1 cellular context compared by ENCODE assay signal in the genomic region with DNA sequence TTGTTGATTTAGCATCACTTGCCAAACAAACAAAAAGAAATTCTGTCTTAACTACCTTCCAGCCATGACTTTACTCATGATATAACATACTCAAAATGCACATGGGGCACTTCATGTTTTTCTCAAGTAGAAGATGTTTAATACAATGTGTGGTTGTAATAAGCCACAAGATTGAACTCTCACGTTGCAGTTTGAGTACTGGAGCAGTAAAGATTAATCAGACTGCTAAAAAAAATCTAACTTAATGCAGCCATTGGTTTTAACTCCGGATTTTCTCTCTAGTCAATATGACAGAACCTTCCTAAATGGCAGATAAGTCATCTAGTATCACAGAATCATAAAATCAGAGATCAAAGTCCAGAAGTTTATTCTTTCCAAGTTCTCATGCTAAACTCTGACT.
TF ChIP-seq lines count a peak whose summit lies in the region.

No MANE protein-coding gene starts in this region.

TF ChIP-seq in A549, 52 proteins besides CTCF, POLR2A, EP300 and RAD21 (continued from another document):
- TF ChIP-seq TP53 (CRISPR knock-in tag; IDR thresholded peaks at IDR 0.05) (no peak), RCOR1 (IDR thresholded peaks at IDR 0.05; ENCODE audit: low read depth, low read length) (no peak), HEYL (CRISPR knock-in tag; IDR thresholded peaks at IDR 0.05) (no peak)
